ENCODE assay signal across 8 cellular contexts in the genomic region with DNA sequence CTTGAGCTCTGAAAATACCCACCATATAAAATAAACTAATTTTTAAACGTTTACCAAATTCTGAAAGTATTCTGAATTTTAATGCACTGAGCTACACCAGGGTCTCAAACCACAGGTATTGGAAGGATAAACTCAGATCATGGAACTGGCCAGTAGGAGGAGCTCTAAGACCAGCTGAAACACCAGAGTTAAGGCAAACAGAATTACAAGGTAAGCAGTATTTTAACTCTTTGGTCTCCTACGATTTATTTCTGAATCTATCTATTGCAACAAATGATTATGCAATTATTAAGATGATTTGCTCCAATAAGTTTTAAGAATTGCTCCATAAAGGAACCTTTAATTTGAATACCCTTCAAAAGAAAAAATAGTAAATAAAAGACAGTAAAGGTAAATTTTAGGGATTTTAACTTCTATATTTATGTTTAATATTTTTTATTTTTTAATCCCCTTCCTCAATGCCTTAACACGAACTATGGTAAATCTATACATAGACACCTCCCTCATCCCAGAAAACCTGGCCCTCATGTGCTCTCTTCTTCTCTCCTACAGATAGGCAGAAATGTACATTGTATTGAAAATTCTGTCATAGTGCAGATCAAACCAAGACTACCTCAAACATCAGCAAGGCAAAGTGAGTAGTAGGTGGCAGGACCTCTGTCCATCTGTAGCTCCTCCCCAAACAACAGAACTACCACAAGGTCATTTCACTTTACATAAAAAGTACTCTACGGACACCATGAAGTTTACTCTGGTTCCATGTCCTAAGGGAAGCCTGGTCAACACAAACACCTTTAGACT. TPM values are rescaled to one million over a fixed set of nuclear protein-coding genes. Genes with fewer than 3 reads are reported as not detected.
DNase-seq lines count a peak whose midpoint lies in the region; ATAC-seq and TF ChIP-seq lines count a peak whose summit lies in the region.

No MANE protein-coding gene starts in this region.

- H3K4me3 Mint-ChIP-seq in natural killer cell treated with Interleukin-12 subunit alpha and Interleukin-12 subunit beta and Interleukin-15 and Interleukin-18, amount 100 ng/mL, for 72 hours, result no peak overlapping the region

- TF ChIP-seq POLR2A in erythroblast (IDR thresholded peaks at IDR 0.05; ENCODE audit: low read length), result no peak

- no peaks in the 10 kb centered on the region for H3K27me3 Mint-ChIP-seq in natural killer cell treated with Interleukin-12 subunit alpha and Interleukin-12 subunit beta and Interleukin-15 and Interleukin-18, amount 100 ng/mL, for 72 hours

- no peak overlapping the region for H3K27ac ChIP-seq in OCI-LY3 (ENCODE audit: low read length)

- no peak overlapping the region for H3K27ac Mint-ChIP-seq in natural killer cell treated with Interleukin-12 subunit alpha and Interleukin-12 subunit beta and Interleukin-15 and Interleukin-18, amount 100 ng/mL, for 72 hours

- H3K4me1 Mint-ChIP-seq in natural killer cell treated with Interleukin-12 subunit alpha and Interleukin-12 subunit beta and Interleukin-15 and Interleukin-18, amount 100 ng/mL, for 72 hours (ENCODE audit: low read depth in 2 of 2), result no peaks in the 10 kb centered on the region

- H2AFZ ChIP-seq in OCI-LY3 (ENCODE audit: low read depth, low read length), result no peak overlapping the region

- TF ChIP-seq CTCF in OCI-LY3 (IDR thresholded peaks at IDR 0.05; ENCODE audit: low read depth, low read length), result peak; percentile 80

- ATAC-seq in GM21360 (IDR thresholded peaks at IDR 0.05; ENCODE audit: unreplicated experiment), result peak; percentile 76
- ATAC-seq in natural killer cell treated with Interleukin-12 subunit alpha and Interleukin-12 subunit beta and Interleukin-15 and Interleukin-18, amount 100 ng/mL, for 72 hours, result peak; percentile 61 to 83

- H3K9ac ChIP-seq in OCI-LY3 (ENCODE audit: low read length), result no peak overlapping the region

- no peaks in the 10 kb centered on the region for H3K36me3 ChIP-seq in OCI-LY3 (replicated peaks; ENCODE audit: low read depth, low read length)

- H3K36me3 Mint-ChIP-seq in natural killer cell treated with Interleukin-12 subunit alpha and Interleukin-12 subunit beta and Interleukin-15 and Interleukin-18, amount 100 ng/mL, for 72 hours, result no peaks in the 10 kb centered on the region

- no peaks in the 10 kb centered on the region; the same call in 1 of the 2 replicates for H3K27me3 ChIP-seq in OCI-LY3 (ENCODE audit: low read depth, low read length)

- no peaks in the 10 kb centered on the region for H4K20me1 ChIP-seq in OCI-LY3 (ENCODE audit: insufficient read depth, low read length)

- peaks cover 7% of the 10 kb centered on the region for H3K4me1 ChIP-seq in OCI-LY3 (ENCODE audit: low read length)

- H3K4me2 ChIP-seq in OCI-LY3 (ENCODE audit: low read length), result peak overlapping the region; percentile 65

- H3K9me3 ChIP-seq in OCI-LY3 (ENCODE audit: insufficient read depth, low read length), result no peaks in the 10 kb centered on the region

- no peaks in the 10 kb centered on the region for H3K79me2 ChIP-seq in OCI-LY3 (ENCODE audit: low read length)

- 0 out of 2 replicates have a peak overlapping the region, but pooled peaks have one; percentile 47 for H3K4me3 ChIP-seq in OCI-LY3 (ENCODE audit: low read length)

- no peaks in the 10 kb centered on the region for H3K9me3 Mint-ChIP-seq in natural killer cell treated with Interleukin-12 subunit alpha and Interleukin-12 subunit beta and Interleukin-15 and Interleukin-18, amount 100 ng/mL, for 72 hours

- peak; percentile 55 for DNase-seq in DMS114 treated with DMSO at 0.1 percent for 48 hours (lab: John Stamatoyannopoulos, UW; ENCODE audit: unreplicated experiment)
- DNase-seq in HS-27A (ENCODE audit: low read depth), result peak; percentile 67
- DNase-seq in activated CD8-positive, alpha-beta memory T cell treated with anti-CD3 and anti-CD28 coated beads, Interleukin-2, amount 50 U/mL, for 4 hours, result peak; percentile 70
- DNase-seq in erythroblast (lab: John Stamatoyannopoulos, UW), result peak; percentile 75 to 88
- peak; percentile 73 for DNase-seq in natural killer cell treated with Interleukin-12 subunit alpha and Interleukin-12 subunit beta and Interleukin-15 and Interleukin-18, amount 100 ng/mL, for 72 hours (ENCODE audit: low spot score)
- peak; percentile 51 for DNase-seq in stromal cell of bone marrow (ENCODE audit: low read depth)

RNA-seq across cellular contexts. Expression of a gene that starts 58.4 kb away (rescaled TPM):
- total RNA-seq in natural killer cell treated with Interleukin-12 subunit alpha and Interleukin-12 subunit beta and Interleukin-15 and Interleukin-18, amount 100 ng/mL, for 72 hours, result not detected
